Comparison of ENCODE assay signal across 1 cellular context in genomic region chr1:153375511-153375910, GRCh38.
TF ChIP-seq lines count a peak whose summit lies in the region.

Gene S100A12 (minus strand): TSS chr1:153375621. CDS start chr1:153374592, 1,029 bp downstream.

TF ChIP-seq in GM23338, 12 proteins besides CTCF, POLR2A, EP300 and RAD21 (continued from another document):
- no peak for TF ChIP-seq ZNF462 (CRISPR knock-in tag; IDR thresholded peaks at IDR 0.05)
- no peak for TF ChIP-seq EZH2phosphoT487 (IDR thresholded peaks at IDR 0.05; ENCODE audit: unreplicated experiment)
- TF ChIP-seq EZH2 (IDR thresholded peaks at IDR 0.05; ENCODE audit: low read depth, unreplicated experiment), result no peak
- TF ChIP-seq NANOG (IDR thresholded peaks at IDR 0.05; ENCODE audit: borderline replicate concordance), result no peak
- TF ChIP-seq POLR2AphosphoS5 (IDR thresholded peaks at IDR 0.05; ENCODE audit: low read depth), result no peak
TF ChIP-seq in GM23338: peak in this region for 0.
